Comparison of ENCODE assay signal across 2 cellular contexts in the genomic region with DNA sequence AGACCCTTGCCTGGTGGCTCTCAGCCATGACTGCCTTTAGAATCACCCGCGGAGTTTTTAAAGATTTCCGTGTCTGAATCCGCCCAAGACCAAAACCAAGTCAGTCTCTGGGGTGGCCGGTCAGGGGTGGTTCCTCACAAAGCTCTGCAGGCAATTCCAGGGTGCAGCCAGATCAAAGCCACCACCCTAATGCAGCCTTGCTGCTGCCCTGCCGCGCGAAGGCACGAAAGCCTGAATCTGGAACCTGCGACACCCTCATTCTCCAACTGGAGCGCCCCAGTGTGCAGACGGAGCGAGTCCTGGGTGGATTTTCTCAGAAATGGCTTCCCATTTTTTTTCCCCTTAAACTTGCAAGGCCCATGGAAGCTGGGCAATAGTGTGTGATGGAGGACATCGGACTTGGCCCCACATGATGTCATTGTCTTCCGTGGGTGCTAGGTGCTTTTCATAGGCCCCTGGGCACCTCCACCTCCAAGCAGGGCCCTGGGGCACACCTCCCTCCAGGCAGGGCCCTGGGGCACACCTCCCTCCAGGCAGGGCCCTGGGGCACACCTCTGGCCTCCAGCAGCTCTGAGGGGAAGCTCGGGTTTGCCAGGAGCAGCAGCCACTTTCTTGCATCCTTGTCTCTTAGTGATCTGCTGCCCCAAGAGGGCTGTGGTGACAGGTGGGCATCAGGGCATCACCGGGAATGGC.
TF ChIP-seq lines count a peak whose summit lies in the region.

No MANE protein-coding gene starts in this region.

TF ChIP-seq in IMR-90, 13 proteins besides CTCF, POLR2A, EP300 and RAD21:
- TF ChIP-seq RCOR1 (IDR thresholded peaks at IDR 0.05; ENCODE audit: insufficient replicate concordance, low read length), result no peak
- no peak for TF ChIP-seq USF2 (IDR thresholded peaks at IDR 0.05; ENCODE audit: low read depth, low read length)
- no peak for TF ChIP-seq MAFK (IDR thresholded peaks at IDR 0.05; ENCODE audit: low read depth, low read length)
- TF ChIP-seq FOS (IDR thresholded peaks at IDR 0.05; ENCODE audit: low read depth, low read length), result no peak
- TF ChIP-seq MAZ (IDR thresholded peaks at IDR 0.05; ENCODE audit: borderline replicate concordance, low read depth, low read length), result no peak
- TF ChIP-seq RFX5 (IDR thresholded peaks at IDR 0.05; ENCODE audit: low read depth, low read length), result no peak
- TF ChIP-seq NFE2L2 (IDR thresholded peaks at IDR 0.05; ENCODE audit: low read depth, low read length), result no peak
- TF ChIP-seq MXI1 (IDR thresholded peaks at IDR 0.05; ENCODE audit: borderline replicate concordance, low read depth, low read length), result no peak
- TF ChIP-seq CHD1 (IDR thresholded peaks at IDR 0.05; ENCODE audit: low read depth, low read length), result no peak
- TF ChIP-seq BHLHE40 (IDR thresholded peaks at IDR 0.05; ENCODE audit: low read depth, low read length), result no peak
- TF ChIP-seq ELK1 (IDR thresholded peaks at IDR 0.05; ENCODE audit: borderline replicate concordance, low read depth, low read length), result no peak
- no peak for TF ChIP-seq CEBPB (IDR thresholded peaks at IDR 0.05; ENCODE audit: low read depth, low read length)
- no peak for TF ChIP-seq SMC3 (IDR thresholded peaks at IDR 0.05; ENCODE audit: low read depth, low read length)

TF ChIP-seq in GM12878, 131 proteins besides CTCF, POLR2A, EP300 and RAD21:
- TF ChIP-seq LARP7 (IDR thresholded peaks at IDR 0.05), result no peak
- no peak for TF ChIP-seq RCOR1 (conservative IDR thresholded peaks at IDR 0.05; ENCODE audit: low read depth, low read length)
- TF ChIP-seq SUPT20H (IDR thresholded peaks at IDR 0.05; ENCODE audit: borderline replicate concordance, control insufficient read depth, low read depth, low read length), result no peak
- TF ChIP-seq, protein P1, sequence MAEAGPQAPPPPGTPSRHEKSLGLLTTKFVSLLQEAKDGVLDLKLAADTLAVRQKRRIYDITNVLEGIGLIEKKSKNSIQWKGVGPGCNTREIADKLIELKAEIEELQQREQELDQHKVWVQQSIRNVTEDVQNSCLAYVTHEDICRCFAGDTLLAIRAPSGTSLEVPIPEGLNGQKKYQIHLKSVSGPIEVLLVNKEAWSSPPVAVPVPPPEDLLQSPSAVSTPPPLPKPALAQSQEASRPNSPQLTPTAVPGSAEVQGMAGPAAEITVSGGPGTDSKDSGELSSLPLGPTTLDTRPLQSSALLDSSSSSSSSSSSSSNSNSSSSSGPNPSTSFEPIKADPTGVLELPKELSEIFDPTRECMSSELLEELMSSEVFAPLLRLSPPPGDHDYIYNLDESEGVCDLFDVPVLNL (IDR thresholded peaks at IDR 0.05; ENCODE audit: low read depth, low read length), result no peak
- TF ChIP-seq ZNF207 (IDR thresholded peaks at IDR 0.05; ENCODE audit: borderline replicate concordance), result no peak
